24 cellular contexts compared by ENCODE assay signal in genomic region chr15:60898896-60899295, GRCh38.
DNase-seq lines count a peak whose midpoint lies in the region; ATAC-seq and TF ChIP-seq lines count a peak whose summit lies in the region.
"Had no signal": no experiment of that assay in that cellular context is flagged by ENCODE, and none has a peak within 500 bp of the region (broad histone marks: within the 10 kb centered on the region; RNA-seq: fewer than 3 reads in every experiment).

No MANE protein-coding gene starts in this region.

- no peak overlapping the region for H3K9ac ChIP-seq in mesenchymal stem cell (ENCODE audit: low read length)

- H4K8ac ChIP-seq in mesenchymal stem cell (ENCODE audit: low read length) = no peak overlapping the region

- no peak overlapping the region for H3K4ac ChIP-seq in mesenchymal stem cell (ENCODE audit: low read depth in 1 of 2, low read length in 2 of 2)

- peaks cover under 1% of the 10 kb centered on the region for H3K79me1 ChIP-seq in mesenchymal stem cell (replicated peaks; ENCODE audit: low read length, poor library complexity, severe bottlenecking)

- no peak overlapping the region for H2BK120ac ChIP-seq in mesenchymal stem cell (ENCODE audit: low read depth, low read length)

- peak; percentile 1 to 10 for ATAC-seq in activated CD4-positive, CD25-positive, alpha-beta regulatory T cell treated with anti-CD3 and anti-CD28 coated beads, Interleukin-2, amount 50 U/mL, for 24 hours
- peak; percentile 14 for ATAC-seq in HG03354 (IDR thresholded peaks at IDR 0.05; ENCODE audit: poor library complexity, severe bottlenecking, unreplicated experiment)
- ATAC-seq: foreskin keratinocyte, HCT116, psoas muscle had no signal

- no peak overlapping the region for H2AK5ac ChIP-seq in mesenchymal stem cell (ENCODE audit: low read length, severe bottlenecking)

- H3K4me1 ChIP-seq in effector memory CD4-positive, alpha-beta T cell (ENCODE audit: control insufficient read depth, insufficient read depth, low read length, poor library complexity, severe bottlenecking) = peaks cover 3% of the 10 kb centered on the region
- peaks cover 3% of the 10 kb centered on the region for H3K4me1 ChIP-seq in mesenchymal stem cell (ENCODE audit: control insufficient read depth, insufficient read depth, low read depth, low read length)
- H3K4me1 ChIP-seq: breast epithelium, foreskin keratinocyte, psoas muscle, spleen, testis had no signal

- no peak overlapping the region for H2AFZ ChIP-seq in mesenchymal stem cell (ENCODE audit: low read depth, low read length)

- H3K4me2 ChIP-seq in mesenchymal stem cell (ENCODE audit: low read length, poor library complexity, severe bottlenecking) = no peak overlapping the region

- DNase-seq in activated CD4-positive, CD25-positive, alpha-beta regulatory T cell treated with anti-CD3 and anti-CD28 coated beads, Interleukin-2, amount 50 U/mL, for 72 hours = no peak
- DNase-seq in effector memory CD4-positive, alpha-beta T cell = no peak
- DNase-seq in T1000 (lab: John Stamatoyannopoulos, UW) (no peak), mesenchymal stem cell (no peak), NCI-H1694 treated with DMSO at 0.1 percent for 48 hours (lab: John Stamatoyannopoulos, UW) (no peak)
- DNase-seq: activated CD8-positive, alpha-beta memory T cell treated with anti-CD3 and anti-CD28 coated beads, Interleukin-2, amount 50 U/mL, for 4 hours; cortex of kidney; foreskin keratinocyte; hypothalamus; Karpas-422; mesendoderm; naive thymus-derived CD8-positive, alpha-beta T cell; NCI-H1105; NCI-H69; OCI-M1; psoas muscle; spleen; testis had no signal

- no peak overlapping the region for H3K4me3 ChIP-seq in effector memory CD4-positive, alpha-beta T cell (ENCODE audit: insufficient read depth, low read depth, low read length, poor library complexity, severe bottlenecking)
- no peak overlapping the region for H3K4me3 ChIP-seq in mesenchymal stem cell (ENCODE audit: insufficient read depth in 1 of 2, low read depth in 1 of 2, low read length in 2 of 2)
- H3K4me3 ChIP-seq: breast epithelium, psoas muscle, spleen, testis had no signal

- no peak overlapping the region for H2BK15ac ChIP-seq in mesenchymal stem cell (ENCODE audit: low read depth, poor library complexity, severe bottlenecking)

- H2BK5ac ChIP-seq in mesenchymal stem cell (ENCODE audit: low read depth, low read length, poor library complexity, severe bottlenecking) = no peak overlapping the region

- H3K27me3 ChIP-seq in effector memory CD4-positive, alpha-beta T cell (replicated peaks; ENCODE audit: control insufficient read depth, insufficient read depth, low read length, poor library complexity, severe bottlenecking) = no peaks in the 10 kb centered on the region
- peaks cover 0 to 15% of the 10 kb centered on the region in 2 experiments for H3K27me3 ChIP-seq in mesenchymal stem cell (ENCODE audit: control insufficient read depth in 1 of 2, insufficient read depth in 1 of 2, low read length in 2 of 2)
- H3K27me3 ChIP-seq: breast epithelium, spleen, testis had no signal

- no peak overlapping the region for H4K91ac ChIP-seq in mesenchymal stem cell (ENCODE audit: low read length)

- TF ChIP-seq CTCF in GM12874 (IDR thresholded peaks at IDR 0.05; ENCODE audit: insufficient read depth, low read depth, low read length) = 0 out of 2 replicates have a peak, but pooled peaks have one; percentile 21

- H3K23ac ChIP-seq in mesenchymal stem cell (ENCODE audit: low read length in 2 of 2) = no peak overlapping the region

- H3K18ac ChIP-seq in mesenchymal stem cell (ENCODE audit: low read depth in 1 of 2, low read length in 2 of 2) = no peak overlapping the region

- peak overlapping the region; percentile 30 for H3K27ac ChIP-seq in effector memory CD4-positive, alpha-beta T cell (ENCODE audit: insufficient read depth, low read length, poor library complexity, severe bottlenecking)
- H3K27ac ChIP-seq in mesenchymal stem cell (ENCODE audit: low read length, poor library complexity, severe bottlenecking) = no peak overlapping the region
- H3K27ac ChIP-seq: 22Rv1, breast epithelium, foreskin keratinocyte, psoas muscle, spleen, testis had no signal

- 90% methylated on average over 2 of the region's 2 CpGs for WGBS in mesenchymal stem cell

- H2BK12ac ChIP-seq in mesenchymal stem cell (ENCODE audit: low read length in 2 of 2) = no peak overlapping the region

- no peaks in the 10 kb centered on the region for H3K36me3 ChIP-seq in effector memory CD4-positive, alpha-beta T cell (ENCODE audit: control insufficient read depth, insufficient read depth, low read length)
- no peaks in the 10 kb centered on the region for H3K36me3 ChIP-seq in mesenchymal stem cell (ENCODE audit: control insufficient read depth in 1 of 2, insufficient read depth in 2 of 2, low read depth in 1 of 2, low read length in 2 of 2)
- H3K36me3 ChIP-seq: breast epithelium, spleen had no signal

- H3K14ac ChIP-seq in mesenchymal stem cell (ENCODE audit: low read length in 2 of 2) = no peak overlapping the region

- no peaks in the 10 kb centered on the region for H3K9me3 ChIP-seq in effector memory CD4-positive, alpha-beta T cell (ENCODE audit: control insufficient read depth, low read length)
- no peaks in the 10 kb centered on the region for H3K9me3 ChIP-seq in mesenchymal stem cell (ENCODE audit: control insufficient read depth, low read length)
- H3K9me3 ChIP-seq: breast epithelium, psoas muscle, spleen, testis had no signal
